24 cellular contexts compared by ENCODE assay signal in the genomic region with DNA sequence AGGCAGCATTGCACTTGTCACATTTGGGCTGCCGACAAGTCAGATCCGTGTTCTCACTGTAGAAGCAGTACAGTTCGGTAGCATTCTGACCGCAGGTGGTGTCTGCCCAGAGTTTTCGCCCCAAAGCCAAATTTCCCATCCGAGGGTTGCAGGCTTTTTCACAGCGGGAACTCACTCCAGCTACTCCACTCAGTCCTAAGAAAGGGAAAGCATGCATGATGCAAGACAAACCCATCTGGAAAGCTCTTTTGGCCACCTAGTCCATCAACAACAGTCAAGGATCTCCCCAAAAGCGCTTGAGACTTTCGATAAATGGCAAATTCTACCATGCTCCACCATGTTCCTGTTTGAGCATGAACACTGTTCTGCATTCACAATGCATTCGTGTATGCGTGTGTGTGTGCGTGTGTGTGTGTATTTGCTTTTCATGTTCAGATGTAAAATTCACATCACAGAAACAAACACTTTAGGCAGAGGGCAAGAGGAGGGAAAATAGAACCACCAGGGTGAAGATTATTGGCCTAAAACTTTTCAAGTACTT. TPM values are rescaled to one million over a fixed set of nuclear protein-coding genes. Genes with fewer than 3 reads are reported as not detected.
"Had no signal": no experiment of that assay in that cellular context is flagged by ENCODE, and none has a peak within 500 bp of the region (broad histone marks: within the 10 kb centered on the region; RNA-seq: fewer than 3 reads in every experiment).

No MANE protein-coding gene starts in this region.

- H3K27me3 ChIP-seq: body of pancreas, right atrium auricular region, transverse colon had no signal

- H3K36me3 ChIP-seq: transverse colon had no signal

- H3K36me3 Mint-ChIP-seq: activated naive CD8-positive, alpha-beta T cell had no signal

- H3K4me3 ChIP-seq: body of pancreas, right atrium auricular region, skin epidermis, transverse colon had no signal

- H3K27ac ChIP-seq: epithelial cell of prostate, right atrium auricular region, skin epidermis, transverse colon had no signal

- H3K9me3 Mint-ChIP-seq: activated B cell treated with CpG ODN at 0.5 μM for 24 hours; activated T-cell treated with anti-CD3 and anti-CD28 coated beads, Interleukin-2, amount 50 U/mL, for 72 hours; central memory CD8-positive, alpha-beta T cell; effector memory CD8-positive, alpha-beta T cell; nephron had no signal

- H3K4me3 Mint-ChIP-seq: activated B cell treated with CpG ODN at 0.5 μM for 24 hours; activated CD8-positive, alpha-beta T cell treated with anti-CD3 and anti-CD28 coated beads, Interleukin-2, amount 10 ng/mL, durations not matched to agents 7 days and 5 days; activated naive CD8-positive, alpha-beta T cell; activated T-cell treated with anti-CD3 and anti-CD28 coated beads, Interleukin-2, amount 50 U/mL, for 72 hours; central memory CD8-positive, alpha-beta T cell; effector memory CD8-positive, alpha-beta T cell had no signal

- H3K9me3 ChIP-seq: body of pancreas, right atrium auricular region, transverse colon had no signal

- H3K27ac Mint-ChIP-seq: activated B cell treated with CpG ODN at 0.5 μM for 24 hours; activated CD8-positive, alpha-beta T cell treated with anti-CD3 and anti-CD28 coated beads, Interleukin-2, amount 10 ng/mL, durations not matched to agents 7 days and 5 days; activated naive CD8-positive, alpha-beta T cell; activated T-cell treated with anti-CD3 and anti-CD28 coated beads, Interleukin-2, amount 50 U/mL, for 72 hours; effector memory CD8-positive, alpha-beta T cell; nephron; progenitor cell of endocrine pancreas had no signal

- DNase-seq: activated B cell treated with CpG ODN at 0.5 μM for 24 hours; activated CD4-positive, alpha-beta T cell treated with anti-CD3 and anti-CD28 coated beads for 48 hours; activated CD8-positive, alpha-beta memory T cell treated with anti-CD3 and anti-CD28 coated beads, Interleukin-2, amount 50 U/mL, for 4 hours; activated CD8-positive, alpha-beta T cell treated with anti-CD3 and anti-CD28 coated beads, Interleukin-2, amount 10 ng/mL, durations not matched to agents 7 days and 5 days; activated gamma-delta T cell treated with Interleukin-2 at 50 U/mL for 16 hours; activated T-cell treated with anti-CD3 and anti-CD28 coated beads, Interleukin-2, amount 50 U/mL, for 72 hours; amygdala; body of pancreas; effector memory CD8-positive, alpha-beta T cell; foreskin melanocyte; occipital lobe; stimulated activated CD4-positive, alpha-beta T cell treated with anti-CD3 and anti-CD28 coated beads, Interleukin-4, amount 100 ng/mL, for 24 hours; stimulated activated naive CD4-positive, alpha-beta T cell treated with Interleukin-2 at 50 U/mL for 16 hours; substantia nigra; transverse colon had no signal

- FAIRE-seq: TTC549 had no signal

- ATAC-seq: activated CD8-positive, alpha-beta T cell treated with anti-CD3 and anti-CD28 coated beads, Interleukin-2, amount 10 ng/mL, durations not matched to agents 7 days and 5 days; activated T-cell treated with anti-CD3 and anti-CD28 coated beads, Interleukin-2, amount 50 U/mL, for 72 hours; body of pancreas; effector memory CD8-positive, alpha-beta T cell had no signal

RNA-seq across cellular contexts. Expression of a gene that starts 3.2 kb away (rescaled TPM):
- total RNA-seq: activated CD8-positive, alpha-beta T cell treated with anti-CD3 and anti-CD28 coated beads, Interleukin-2, amount 10 ng/mL, durations not matched to agents 7 days and 5 days; T-helper 2 cell treated with Interferon-gamma antibody and Interleukin-4, amounts not matched to agents 100 ng/mL and 5 ng/mL, for 36 hours had no signal
